In the genomic region with DNA sequence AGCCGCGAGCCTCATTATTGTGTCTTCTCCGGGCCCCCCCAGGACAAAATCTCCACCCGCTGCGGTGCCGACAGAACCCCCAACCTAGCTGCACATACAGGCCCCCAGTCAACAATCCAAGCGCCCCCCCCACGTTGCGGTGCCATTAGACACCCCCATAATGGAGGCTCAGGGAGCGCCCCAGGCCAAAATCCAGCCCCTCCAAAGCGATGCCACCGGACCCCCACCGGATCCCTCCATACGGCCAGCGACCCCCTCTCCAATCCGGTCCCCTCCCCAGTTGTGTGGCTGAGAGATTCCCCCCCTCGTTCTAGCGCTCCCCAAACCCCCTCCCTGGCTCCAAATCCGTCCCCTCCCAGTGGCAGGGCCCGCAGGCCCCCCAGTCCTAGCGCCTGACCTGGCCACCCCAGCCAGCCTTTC, we compare ENCODE assay signal across 12 cellular contexts. TPM values are rescaled to one million over a fixed set of nuclear protein-coding genes. Genes with fewer than 3 reads are reported as not detected.
DNase-seq lines count a peak whose midpoint lies in the region; ATAC-seq and TF ChIP-seq lines count a peak whose summit lies in the region.
"Had no signal": no experiment of that assay in that cellular context is flagged by ENCODE, and none has a peak within 500 bp of the region (broad histone marks: within the 10 kb centered on the region; RNA-seq: fewer than 3 reads in every experiment).

No MANE protein-coding gene starts in this region.

- H3K9me3 Mint-ChIP-seq in stimulated activated naive CD8-positive, alpha-beta T cell treated with anti-CD3 and anti-CD28 coated beads, Interleukin-15, amount 100 ng/mL, for 72 hours = no peaks in the 10 kb centered on the region
- H3K9me3 Mint-ChIP-seq: activated T-cell treated with anti-CD3 and anti-CD28 coated beads, Interleukin-2, amount 50 U/mL, for 72 hours; central memory CD8-positive, alpha-beta T cell; natural killer cell had no signal

- no peaks in the 10 kb centered on the region for H4K20me1 ChIP-seq in DOHH2 (ENCODE audit: control insufficient read depth, insufficient read depth, low read depth, low read length)

- no peak for ATAC-seq in T-helper 17 cell
- no peak for ATAC-seq in gastrocnemius medialis
- no peak for ATAC-seq in stimulated activated naive CD8-positive, alpha-beta T cell treated with anti-CD3 and anti-CD28 coated beads, Interleukin-15, amount 100 ng/mL, for 72 hours
- ATAC-seq: activated T-cell treated with anti-CD3 and anti-CD28 coated beads, Interleukin-2, amount 50 U/mL, for 72 hours had no signal

- in situ Hi-C loops in gastrocnemius medialis (cut with MboI; ENCODE audit: low sequenced_read_pairs in 4 of 4) = no loop called here

- H3K36me3 ChIP-seq in DOHH2 (ENCODE audit: control insufficient read depth, low read length) (no peaks in the 10 kb centered on the region), gastrocnemius medialis (no peaks in the 10 kb centered on the region)
- H3K36me3 ChIP-seq: thyroid gland had no signal

- peaks cover 12% of the 10 kb centered on the region for H3K36me3 Mint-ChIP-seq in T-helper 17 cell (ENCODE audit: low read depth)
- H3K36me3 Mint-ChIP-seq: natural killer cell had no signal

- no peaks in the 10 kb centered on the region for H3K79me2 ChIP-seq in DOHH2 (ENCODE audit: control insufficient read depth, low read length)

- H3K9me2 ChIP-seq in DOHH2 (replicated peaks; ENCODE audit: control insufficient read depth, low read length) = no peaks in the 10 kb centered on the region

- H3K4me2 ChIP-seq in DOHH2 (ENCODE audit: low read length) = peak overlapping the region; percentile 31; the same call in 1 of the 2 replicates

- H3K9me3 ChIP-seq in DOHH2 (ENCODE audit: control insufficient read depth, insufficient read depth, low read length) (no peaks in the 10 kb centered on the region), T-helper 17 cell (ENCODE audit: control insufficient read depth, low read length, poor library complexity, severe bottlenecking) (no peaks in the 10 kb centered on the region), gastrocnemius medialis (no peaks in the 10 kb centered on the region)
- H3K9me3 ChIP-seq: thyroid gland had no signal

- H3K27me3 ChIP-seq in DOHH2 (ENCODE audit: control insufficient read depth, low read length) = peaks cover 54% of the 10 kb centered on the region
- H3K27me3 ChIP-seq in gastrocnemius medialis = peaks cover 35 to 47% (median 36%) of the 10 kb centered on the region in 3 donors

- DNase-seq in T-helper 17 cell (no peak), gastrocnemius medialis (no peak), DMS114 treated with DMSO at 0.1 percent for 48 hours (lab: John Stamatoyannopoulos, UW; ENCODE audit: unreplicated experiment) (no peak), ecto neural progenitor cell (ENCODE audit: low spot score) (no peak)
- no peak for DNase-seq in stimulated activated naive CD8-positive, alpha-beta T cell treated with anti-CD3 and anti-CD28 coated beads, Interleukin-15, amount 100 ng/mL, for 72 hours
- DNase-seq in NK-92 treated with Interleukin-12 subunit alpha and Interleukin-12 subunit beta, amount 100 ng/mL, for 24 hours (lab: John Stamatoyannopoulos, UW) = no peak
- DNase-seq: natural killer cell, thyroid gland had no signal

- H3F3A ChIP-seq in DOHH2 (ENCODE audit: control insufficient read depth, insufficient read depth) = 0 out of 2 replicates have a peak, but pooled peaks cover 1% of the 10 kb centered on the region

- H3K27ac ChIP-seq in DOHH2 (ENCODE audit: low read depth, low read length) (no peak overlapping the region), gastrocnemius medialis (peak overlapping the region in 2 of 4 donors; percentile 26 to 35)
- H3K27ac ChIP-seq: thyroid gland had no signal

- H3K4me3 Mint-ChIP-seq in T-helper 17 cell = peak overlapping the region; percentile 15
- H3K4me3 Mint-ChIP-seq in stimulated activated naive CD8-positive, alpha-beta T cell treated with anti-CD3 and anti-CD28 coated beads, Interleukin-15, amount 100 ng/mL, for 72 hours = no peak overlapping the region
- H3K4me3 Mint-ChIP-seq: natural killer cell had no signal

- H3K27me3 Mint-ChIP-seq in T-helper 17 cell = peaks cover 62% of the 10 kb centered on the region
- H3K27me3 Mint-ChIP-seq in stimulated activated naive CD8-positive, alpha-beta T cell treated with anti-CD3 and anti-CD28 coated beads, Interleukin-15, amount 100 ng/mL, for 72 hours = peaks cover 96% of the 10 kb centered on the region

- H3K27ac Mint-ChIP-seq in T-helper 17 cell = no peak overlapping the region
- H3K27ac Mint-ChIP-seq in stimulated activated naive CD8-positive, alpha-beta T cell treated with anti-CD3 and anti-CD28 coated beads, Interleukin-15, amount 100 ng/mL, for 72 hours = no peak overlapping the region
- H3K27ac Mint-ChIP-seq: activated T-cell treated with anti-CD3 and anti-CD28 coated beads, Interleukin-2, amount 50 U/mL, for 72 hours; natural killer cell had no signal

- H3K4me3 ChIP-seq in DOHH2 (ENCODE audit: low read length) = no peak overlapping the region
- H3K4me3 ChIP-seq in iPS-11a (ENCODE audit: low read depth, low read length) = peak overlapping the region; percentile 65
- peak overlapping the region; percentile 36 to 48 (median 41) for H3K4me3 ChIP-seq in gastrocnemius medialis

- H3K4me1 Mint-ChIP-seq in T-helper 17 cell = peaks cover 13% of the 10 kb centered on the region
- H3K4me1 Mint-ChIP-seq in stimulated activated naive CD8-positive, alpha-beta T cell treated with anti-CD3 and anti-CD28 coated beads, Interleukin-15, amount 100 ng/mL, for 72 hours = peaks cover 19% of the 10 kb centered on the region

- intact Hi-C loops in gastrocnemius medialis (cut with DNase I; ENCODE audit: low total_unique reads) = no loop called here

- TF ChIP-seq CTCF in DOHH2 (IDR thresholded peaks at IDR 0.05; ENCODE audit: low read depth, low read length, poor library complexity, severe bottlenecking) (no peak), gastrocnemius medialis (IDR thresholded peaks at IDR 0.05 in 4 of 5, conservative IDR thresholded peaks at IDR 0.05 in 1 of 5) (no peak)

- TF ChIP-seq POLR2A in gastrocnemius medialis (IDR thresholded peaks at IDR 0.05) = no peak

- H3K4me1 ChIP-seq in DOHH2 (ENCODE audit: control insufficient read depth, low read length) = peaks cover 9% of the 10 kb centered on the region
- H3K4me1 ChIP-seq in gastrocnemius medialis = peaks cover 0 to 18% of the 10 kb centered on the region in 2 donors

RNA-seq across cellular contexts. Expression of gene SEMA6B, which starts 21.5 kb away (rescaled TPM):
- total RNA-seq in T-helper 17 cell (under 1 TPM; 0.20 to 0.52 TPM), gastrocnemius medialis (1 to 10 TPM; 1.4 to 3.3 (median 2.6) TPM)

RNA-seq across cellular contexts. Expression of gene LRG1, which starts 41.1 kb away (rescaled TPM):
- total RNA-seq in T-helper 17 cell (under 1 TPM; 0.17 to 0.31 TPM), gastrocnemius medialis (1 to 10 TPM in 1 of 4 donors, under 1 TPM in 2, not detected in 1; 0.15 to 2.7 (median 0.98) TPM)

RNA-seq across cellular contexts. Expression of gene PLIN5, which starts 45.9 kb away (rescaled TPM):
- total RNA-seq in T-helper 17 cell = not detected
- 100 to 1,000 TPM in 1 of 4 donors, 10 to 100 TPM in 3; 23.5 to 127 (median 52.9) TPM for total RNA-seq in gastrocnemius medialis

RNA-seq across cellular contexts. Expression of gene TNFAIP8L1, which starts 58.3 kb away (rescaled TPM):
- total RNA-seq in T-helper 17 cell = 10 to 100 TPM; 14.9 to 18.3 TPM
- total RNA-seq in gastrocnemius medialis = 1 to 10 TPM; 1.3 to 2.9 (median 1.7) TPM

Comparison
In these comparisons a context has a peak if more than half of its experiments do, and no peak if none do; other contexts are left out.
1. RNA of gene PLIN5, which starts 45.9 kb away (total RNA-seq): 23.5 to 127 TPM in gastrocnemius medialis; not detected in T-helper 17 cell; every median in the first group is over 10 times any median in the second.